1 cellular context compared by ENCODE assay signal in the genomic region with DNA sequence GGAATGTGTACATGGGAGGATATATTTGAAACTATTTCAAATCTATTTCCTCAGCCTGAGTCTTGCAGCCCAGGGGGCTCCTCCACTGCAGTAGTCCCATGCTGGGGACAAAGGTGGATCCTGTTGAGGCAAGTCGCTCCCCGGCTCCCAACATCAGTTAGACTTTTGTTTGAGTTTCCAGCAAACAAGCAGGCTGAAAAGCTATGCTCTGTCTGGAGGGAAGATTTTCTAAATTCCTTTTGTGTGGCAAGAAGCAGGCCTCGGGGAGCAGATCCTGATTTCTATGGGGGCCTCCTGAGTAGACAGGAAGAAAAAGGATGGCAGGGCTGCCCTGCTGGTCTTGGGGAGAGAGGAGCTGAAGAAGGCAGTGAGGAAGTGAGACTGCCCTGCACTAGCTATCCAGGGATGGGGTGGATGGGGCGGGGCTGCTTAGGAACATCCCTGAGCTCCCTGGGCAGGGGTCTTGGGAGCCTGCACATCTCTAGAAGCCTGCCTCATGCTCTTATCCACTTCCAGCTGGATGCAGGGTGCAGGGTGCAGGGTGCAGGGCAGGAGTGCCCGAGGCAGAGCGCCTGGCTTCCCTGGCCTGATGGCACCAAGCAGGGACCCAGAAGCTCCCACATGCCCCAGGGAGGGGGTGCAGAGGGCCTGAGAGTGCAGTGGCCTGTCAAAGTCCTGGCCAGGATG.
TF ChIP-seq lines count a peak whose summit lies in the region.

No MANE protein-coding gene starts in this region.

TF ChIP-seq in GM23338, 12 proteins besides CTCF, POLR2A, EP300 and RAD21:
- TF ChIP-seq ETS1 (IDR thresholded peaks at IDR 0.05) (no peak), STAT1 (IDR thresholded peaks at IDR 0.05; ENCODE audit: unreplicated experiment) (no peak), EZH2phosphoT487 (IDR thresholded peaks at IDR 0.05; ENCODE audit: unreplicated experiment) (no peak), JUNB (IDR thresholded peaks at IDR 0.05; ENCODE audit: unreplicated experiment) (no peak), ZNF331 (CRISPR knock-in tag; IDR thresholded peaks at IDR 0.05; ENCODE audit: low read depth) (no peak), ZNF462 (CRISPR knock-in tag; IDR thresholded peaks at IDR 0.05) (no peak), NANOG (IDR thresholded peaks at IDR 0.05; ENCODE audit: borderline replicate concordance) (no peak), POLR2AphosphoS5 (IDR thresholded peaks at IDR 0.05; ENCODE audit: low read depth) (no peak), CREB1 (CRISPR knock-in tag; IDR thresholded peaks at IDR 0.05; ENCODE audit: low read depth) (no peak), ZNF114 (CRISPR knock-in tag; IDR thresholded peaks at IDR 0.05) (no peak), EZH2 (IDR thresholded peaks at IDR 0.05; ENCODE audit: low read depth, unreplicated experiment) (no peak)
- TF ChIP-seq, protein P1, sequence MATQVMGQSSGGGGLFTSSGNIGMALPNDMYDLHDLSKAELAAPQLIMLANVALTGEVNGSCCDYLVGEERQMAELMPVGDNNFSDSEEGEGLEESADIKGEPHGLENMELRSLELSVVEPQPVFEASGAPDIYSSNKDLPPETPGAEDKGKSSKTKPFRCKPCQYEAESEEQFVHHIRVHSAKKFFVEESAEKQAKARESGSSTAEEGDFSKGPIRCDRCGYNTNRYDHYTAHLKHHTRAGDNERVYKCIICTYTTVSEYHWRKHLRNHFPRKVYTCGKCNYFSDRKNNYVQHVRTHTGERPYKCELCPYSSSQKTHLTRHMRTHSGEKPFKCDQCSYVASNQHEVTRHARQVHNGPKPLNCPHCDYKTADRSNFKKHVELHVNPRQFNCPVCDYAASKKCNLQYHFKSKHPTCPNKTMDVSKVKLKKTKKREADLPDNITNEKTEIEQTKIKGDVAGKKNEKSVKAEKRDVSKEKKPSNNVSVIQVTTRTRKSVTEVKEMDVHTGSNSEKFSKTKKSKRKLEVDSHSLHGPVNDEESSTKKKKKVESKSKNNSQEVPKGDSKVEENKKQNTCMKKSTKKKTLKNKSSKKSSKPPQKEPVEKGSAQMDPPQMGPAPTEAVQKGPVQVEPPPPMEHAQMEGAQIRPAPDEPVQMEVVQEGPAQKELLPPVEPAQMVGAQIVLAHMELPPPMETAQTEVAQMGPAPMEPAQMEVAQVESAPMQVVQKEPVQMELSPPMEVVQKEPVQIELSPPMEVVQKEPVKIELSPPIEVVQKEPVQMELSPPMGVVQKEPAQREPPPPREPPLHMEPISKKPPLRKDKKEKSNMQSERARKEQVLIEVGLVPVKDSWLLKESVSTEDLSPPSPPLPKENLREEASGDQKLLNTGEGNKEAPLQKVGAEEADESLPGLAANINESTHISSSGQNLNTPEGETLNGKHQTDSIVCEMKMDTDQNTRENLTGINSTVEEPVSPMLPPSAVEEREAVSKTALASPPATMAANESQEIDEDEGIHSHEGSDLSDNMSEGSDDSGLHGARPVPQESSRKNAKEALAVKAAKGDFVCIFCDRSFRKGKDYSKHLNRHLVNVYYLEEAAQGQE (IDR thresholded peaks at IDR 0.05; ENCODE audit: unreplicated experiment) = no peak
